8 cellular contexts compared by ENCODE assay signal in the genomic region with DNA sequence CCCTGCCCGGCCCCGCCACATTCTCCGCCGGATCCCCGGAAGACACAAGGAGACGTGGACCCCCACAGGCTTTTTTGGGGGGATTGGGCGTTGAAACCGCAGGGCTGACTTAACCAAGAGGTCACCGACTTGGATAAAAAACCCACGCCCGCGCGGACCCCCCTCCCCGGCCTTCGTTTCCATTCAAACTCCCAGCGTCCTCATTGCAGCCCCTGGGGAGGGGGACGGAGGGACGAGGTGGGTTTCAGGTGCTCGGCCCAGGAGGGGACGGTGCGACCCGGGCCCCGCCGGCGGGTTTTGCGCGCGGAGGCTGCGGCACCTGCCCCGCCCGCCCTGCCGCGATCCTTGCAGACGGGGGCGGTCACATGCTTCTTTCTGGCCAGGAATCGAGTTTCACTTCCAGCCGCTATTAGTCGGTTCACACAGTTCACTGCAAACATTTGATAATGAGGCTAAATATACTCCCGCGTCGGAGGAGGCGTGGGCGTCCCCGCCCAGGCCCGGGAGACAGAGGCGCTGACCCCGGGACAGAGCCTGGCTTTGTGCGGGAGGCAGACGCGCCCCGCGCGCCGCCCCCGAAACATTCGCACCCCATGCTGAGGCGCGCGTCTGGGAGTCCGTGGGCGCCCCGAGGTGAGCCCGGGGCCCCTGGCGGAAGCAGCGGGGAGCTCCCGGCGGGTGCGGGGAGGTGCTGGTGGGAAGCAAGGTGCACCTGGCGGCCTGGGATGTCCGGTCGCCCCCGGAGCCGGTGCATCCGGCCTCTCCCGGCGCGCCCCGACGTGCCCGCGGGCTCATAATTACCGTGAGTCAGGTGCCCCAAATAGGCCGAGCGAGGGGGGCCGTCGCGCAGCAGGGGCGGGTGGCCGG. TPM values are rescaled to one million over a fixed set of nuclear protein-coding genes. Genes with fewer than 3 reads are reported as not detected.
DNase-seq lines count a peak whose midpoint lies in the region; ATAC-seq and TF ChIP-seq lines count a peak whose summit lies in the region.

No MANE protein-coding gene starts in this region.

- peaks cover 0 to 2% (median 0%) of the 10 kb centered on the region in 3 donors for H3K9me3 ChIP-seq in body of pancreas

- H3K27ac ChIP-seq in body of pancreas = peak overlapping the region in 3 of 4 donors; percentile 59 to 76 (median 60)

- H3K36me3 ChIP-seq in body of pancreas (replicated peaks in 1 of 2; ENCODE audit: insufficient read depth in 1 of 2, low read depth in 2 of 2) = no peaks in the 10 kb centered on the region

- no peaks in the 10 kb centered on the region for H3K27me3 ChIP-seq in body of pancreas

- peak; percentile 18 to 28 for DNase-seq in stimulated activated CD8-positive, alpha-beta memory T cell treated with anti-CD3 and anti-CD28 coated beads, Interleukin-7, amount 100 ng/mL, for 4 hours (ENCODE audit: low read depth in 2 of 2)
- no peak for DNase-seq in stimulated activated CD8-positive, alpha-beta memory T cell treated with anti-CD3 and anti-CD28 coated beads, Interleukin-4, amount 100 ng/mL, for 48 hours
- DNase-seq in NCI-H226 (peak; percentile 77), body of pancreas (peak; percentile 71 to 87 (median 84)), islet precursor cell (peak; percentile 75), GDM1 (lab: John Stamatoyannopoulos, UW) (no peak)
- peak; percentile 22 for DNase-seq in stimulated activated CD4-positive, alpha-beta T cell treated with anti-CD3 and anti-CD28 coated beads, Interleukin-4, amount 100 ng/mL, for 1 hour

- ATAC-seq in body of pancreas = peak; percentile 38
- no peak for ATAC-seq in HG02840 (IDR thresholded peaks at IDR 0.05; ENCODE audit: low FRiP score, unreplicated experiment)

- TF ChIP-seq POLR2A in body of pancreas (IDR thresholded peaks at IDR 0.05) = peak; percentile 42 to 58 (median 52)

- peak in 3 of 7 experiments; percentile 24 to 39 (median 25) for TF ChIP-seq CTCF in body of pancreas (IDR thresholded peaks at IDR 0.05)

- H3K4me1 ChIP-seq in body of pancreas = peaks cover 32% of the 10 kb centered on the region

- peak overlapping the region; percentile 16 to 20 for H3K4me3 ChIP-seq in body of pancreas

- intact Hi-C loops in body of pancreas (cut with DNase I) = no loop called here

- 0 to 1% methylated on average over 11 to 83 of the region's 89 CpGs for WGBS in body of pancreas, 2 donors

RNA-seq across cellular contexts. Expression of a gene that starts 2.7 kb away (rescaled TPM):
- 10 to 100 TPM; 58.6 to 59.3 TPM for total RNA-seq in body of pancreas

Comparison
In these comparisons a context has a peak if more than half of its experiments do, and no peak if none do; other contexts are left out.
1. DNase-seq: peak in stimulated activated CD8-positive, alpha-beta memory T cell treated with anti-CD3 and anti-CD28 coated beads, Interleukin-7, amount 100 ng/mL, for 4 hours (2 of 2), NCI-H226 (single experiment), body of pancreas (4 of 4), islet precursor cell (single experiment) and stimulated activated CD4-positive, alpha-beta T cell treated with anti-CD3 and anti-CD28 coated beads, Interleukin-4, amount 100 ng/mL, for 1 hour (single experiment); none in stimulated activated CD8-positive, alpha-beta memory T cell treated with anti-CD3 and anti-CD28 coated beads, Interleukin-4, amount 100 ng/mL, for 48 hours (single experiment) and GDM1 (single experiment).